20 cellular contexts compared by ENCODE assay signal in the genomic region with DNA sequence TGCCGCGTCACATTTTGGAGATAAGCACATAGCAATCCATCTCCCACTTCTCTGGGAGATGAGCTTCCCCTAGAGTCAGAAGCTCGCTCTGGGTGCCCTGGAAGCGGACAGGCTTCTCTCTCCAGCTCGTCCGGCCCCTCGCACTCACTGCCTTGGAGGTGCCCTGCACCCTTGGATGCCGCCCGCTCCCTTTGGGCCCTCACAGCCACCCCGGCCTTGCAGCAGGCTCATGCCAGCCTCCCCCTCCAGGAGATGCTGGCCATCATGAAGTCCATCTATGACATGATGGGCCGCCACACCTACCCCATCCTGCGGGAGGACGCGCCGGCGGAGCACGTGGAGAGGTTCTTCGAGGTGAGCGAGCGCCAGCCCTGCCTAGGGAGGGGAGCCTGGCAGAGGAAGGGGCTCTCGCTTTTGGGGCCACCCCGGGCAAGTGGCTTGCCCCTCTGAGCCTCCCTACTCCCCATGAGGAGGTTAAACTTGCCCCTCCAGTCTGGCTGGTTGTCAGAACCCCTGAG.
"Had no signal": no experiment of that assay in that cellular context is flagged by ENCODE, and none has a peak within 500 bp of the region (broad histone marks: within the 10 kb centered on the region; RNA-seq: fewer than 3 reads in every experiment).

No MANE protein-coding gene starts in this region.

- H3K9me3 ChIP-seq: Peyer's patch had no signal

- H3K27me3 ChIP-seq: Peyer's patch had no signal

- H3K36me3 ChIP-seq: Peyer's patch had no signal

- DNase-seq: activated B cell treated with CpG ODN at 0.5 μM for 24 hours; activated CD4-positive, alpha-beta memory T cell treated with anti-CD3 and anti-CD28 coated beads, Interleukin-2, amount 10 ng/mL, durations not matched to agents 7 days and 5 days; activated CD4-positive, alpha-beta T cell treated with anti-CD3 and anti-CD28 coated beads, Interleukin-2, amount 10 ng/mL, durations not matched to agents 7 days and 5 days; activated CD8-positive, alpha-beta memory T cell treated with anti-CD3 and anti-CD28 coated beads, Interleukin-2, amount 50 U/mL, for 4 hours; activated effector memory CD4-positive, alpha-beta T cell treated with Interleukin-2 at 50 U/mL for 16 hours; activated naive CD4-positive, alpha-beta T cell; activated T-cell treated with anti-CD3 and anti-CD28 coated beads, Interleukin-2, amount 50 U/mL, for 1 hour; amygdala; NCI-H1092; NCI-H1417; NCI-H2029; NCI-H2107; NCI-H345; NCI-H510A treated with DMSO at 0.1 percent for 48 hours; Peyer's patch; SIG-M5; T-helper 17 cell; T-helper 9 cell had no signal

- ATAC-seq: T-helper 17 cell had no signal

- H3K4me3 ChIP-seq: Peyer's patch had no signal

- H3K27ac ChIP-seq: KMS-11, Peyer's patch, RWPE1 had no signal
